27 cellular contexts compared by ENCODE assay signal in genomic region chr5:23684103-23684502, GRCh38.
"Had no signal": no experiment of that assay in that cellular context is flagged by ENCODE, and none has a peak within 500 bp of the region (broad histone marks: within the 10 kb centered on the region; RNA-seq: fewer than 3 reads in every experiment).

No MANE protein-coding gene starts in this region.

- H3K27ac ChIP-seq: breast epithelium, colonic mucosa, lower lobe of right lung, right atrium auricular region, spleen, tibial nerve, uterus had no signal

- H3K4me1 ChIP-seq: breast epithelium, colonic mucosa, lower lobe of right lung, right atrium auricular region, spleen, tibial nerve, uterus had no signal

- H3K36me3 ChIP-seq: breast epithelium, colonic mucosa, lower lobe of right lung, right atrium auricular region, spleen, tibial nerve, uterus had no signal

- H3K4me1 Mint-ChIP-seq: activated CD8-positive, alpha-beta memory T cell treated with anti-CD3 and anti-CD28 coated beads, Interleukin-2, amount 10 ng/mL, durations not matched to agents 7 days and 5 days; activated naive CD4-positive, alpha-beta T cell treated with anti-CD3 and anti-CD28 coated beads, Interleukin-2, amount 50 U/mL, for 24 hours; activated naive CD8-positive, alpha-beta T cell treated with anti-CD3 and anti-CD28 coated beads, Interleukin-2, amount 50 U/mL, for 24 hours; naive thymus-derived CD8-positive, alpha-beta T cell had no signal

- H3K27me3 Mint-ChIP-seq: activated CD8-positive, alpha-beta memory T cell treated with anti-CD3 and anti-CD28 coated beads, Interleukin-2, amount 10 ng/mL, durations not matched to agents 7 days and 5 days; activated naive CD4-positive, alpha-beta T cell treated with anti-CD3 and anti-CD28 coated beads, Interleukin-2, amount 50 U/mL, for 24 hours; activated naive CD8-positive, alpha-beta T cell treated with anti-CD3 and anti-CD28 coated beads, Interleukin-2, amount 50 U/mL, for 24 hours; effector memory CD8-positive, alpha-beta T cell; naive thymus-derived CD8-positive, alpha-beta T cell had no signal

- H3K4me3 ChIP-seq: breast epithelium, colonic mucosa, lower lobe of right lung, right atrium auricular region, spleen, tibial nerve, uterus had no signal

- DNase-seq: activated CD4-positive, alpha-beta T cell treated with anti-CD3 and anti-CD28 coated beads for 1 hour; activated CD4-positive, alpha-beta T cell treated with anti-CD3 and anti-CD28 coated beads, Interleukin-2, amount 50 U/mL, for 1 hour; activated CD8-positive, alpha-beta memory T cell treated with anti-CD3 and anti-CD28 coated beads, Interleukin-2, amount 10 ng/mL, durations not matched to agents 7 days and 5 days; activated CD8-positive, alpha-beta T cell treated with anti-CD3 and anti-CD28 coated beads, Interleukin-2, amount 10 ng/mL, durations not matched to agents 7 days and 5 days; activated naive CD8-positive, alpha-beta T cell treated with anti-CD3 and anti-CD28 coated beads, Interleukin-2, amount 50 U/mL, for 24 hours; activated T-cell treated with anti-CD3 and anti-CD28 coated beads, Interleukin-2, amount 50 U/mL, for 48 hours; amygdala; colonic mucosa; effector memory CD8-positive, alpha-beta T cell; erythroblast; head of caudate nucleus; hippocampal formation; kidney; lower lobe of right lung; mesenchymal stem cell; naive thymus-derived CD8-positive, alpha-beta T cell; occipital lobe; spleen; stimulated activated naive CD4-positive, alpha-beta T cell treated with Interleukin-2 at 50 U/mL for 16 hours; T-helper 9 cell; uterus had no signal

- H3K27me3 ChIP-seq: breast epithelium, colonic mucosa, right atrium auricular region, spleen, tibial nerve, uterus had no signal

- H3K36me3 Mint-ChIP-seq: activated CD8-positive, alpha-beta memory T cell treated with anti-CD3 and anti-CD28 coated beads, Interleukin-2, amount 10 ng/mL, durations not matched to agents 7 days and 5 days; activated naive CD4-positive, alpha-beta T cell treated with anti-CD3 and anti-CD28 coated beads, Interleukin-2, amount 50 U/mL, for 24 hours had no signal

- FAIRE-seq: kidney had no signal

- H3K9me3 ChIP-seq: breast epithelium, colonic mucosa, lower lobe of right lung, right atrium auricular region, tibial nerve, uterus had no signal

- H3K27ac Mint-ChIP-seq: activated CD8-positive, alpha-beta memory T cell treated with anti-CD3 and anti-CD28 coated beads, Interleukin-2, amount 10 ng/mL, durations not matched to agents 7 days and 5 days; activated CD8-positive, alpha-beta T cell treated with anti-CD3 and anti-CD28 coated beads, Interleukin-2, amount 10 ng/mL, durations not matched to agents 7 days and 5 days; activated naive CD4-positive, alpha-beta T cell treated with anti-CD3 and anti-CD28 coated beads, Interleukin-2, amount 50 U/mL, for 24 hours; activated naive CD8-positive, alpha-beta T cell treated with anti-CD3 and anti-CD28 coated beads, Interleukin-2, amount 50 U/mL, for 24 hours; activated T-helper 2 cell treated with anti-CD3 and anti-CD28 coated beads, Interferon-gamma antibody, Interleukin-2, Interleukin-4, amounts not matched to agents 10 μg/mL and 5 μg/mL and 100 μg/mL, durations not matched to agents 14 hours and 24 hours and 36 hours; effector memory CD8-positive, alpha-beta T cell; naive thymus-derived CD8-positive, alpha-beta T cell had no signal

- H3K4me3 Mint-ChIP-seq: activated CD8-positive, alpha-beta memory T cell treated with anti-CD3 and anti-CD28 coated beads, Interleukin-2, amount 10 ng/mL, durations not matched to agents 7 days and 5 days; activated CD8-positive, alpha-beta T cell treated with anti-CD3 and anti-CD28 coated beads, Interleukin-2, amount 10 ng/mL, durations not matched to agents 7 days and 5 days; activated naive CD4-positive, alpha-beta T cell treated with anti-CD3 and anti-CD28 coated beads, Interleukin-2, amount 50 U/mL, for 24 hours; activated naive CD8-positive, alpha-beta T cell treated with anti-CD3 and anti-CD28 coated beads, Interleukin-2, amount 50 U/mL, for 24 hours; effector memory CD8-positive, alpha-beta T cell; naive thymus-derived CD8-positive, alpha-beta T cell; neural crest cell had no signal

- ATAC-seq: activated CD8-positive, alpha-beta memory T cell treated with anti-CD3 and anti-CD28 coated beads, Interleukin-2, amount 10 ng/mL, durations not matched to agents 7 days and 5 days; activated CD8-positive, alpha-beta T cell treated with anti-CD3 and anti-CD28 coated beads, Interleukin-2, amount 10 ng/mL, durations not matched to agents 7 days and 5 days; activated naive CD8-positive, alpha-beta T cell treated with anti-CD3 and anti-CD28 coated beads, Interleukin-2, amount 50 U/mL, for 24 hours; effector memory CD8-positive, alpha-beta T cell; naive thymus-derived CD8-positive, alpha-beta T cell had no signal
